In the genomic region with DNA sequence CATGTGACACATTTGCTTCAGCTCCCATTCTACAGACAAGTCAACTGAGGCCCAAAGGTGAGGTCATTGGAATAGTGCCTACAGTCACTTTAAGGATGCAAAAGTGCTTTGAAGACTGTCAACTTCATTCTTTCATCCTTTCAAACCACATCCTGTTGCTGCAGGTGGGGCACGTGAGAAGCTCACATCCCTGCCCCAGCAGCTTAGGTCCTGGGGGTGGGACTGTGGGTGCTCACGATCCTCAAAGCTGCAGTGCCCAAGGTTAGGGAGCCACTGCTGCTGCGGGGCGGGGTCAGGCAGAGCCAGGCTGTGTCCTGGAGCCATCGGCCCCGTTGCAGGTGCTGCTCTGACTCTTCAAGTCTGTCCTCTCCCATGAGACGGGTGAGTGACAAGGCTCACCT, we compare ENCODE assay signal across 12 cellular contexts. TPM values are rescaled to one million over a fixed set of nuclear protein-coding genes. Genes with fewer than 3 reads are reported as not detected.
DNase-seq lines count a peak whose midpoint lies in the region; ATAC-seq and TF ChIP-seq lines count a peak whose summit lies in the region.
"Had no signal": no experiment of that assay in that cellular context is flagged by ENCODE, and none has a peak within 500 bp of the region (broad histone marks: within the 10 kb centered on the region; RNA-seq: fewer than 3 reads in every experiment).

No MANE protein-coding gene starts in this region.

- no peak overlapping the region for H3K9ac ChIP-seq in Loucy (ENCODE audit: low read depth, low read length, poor library complexity, severe bottlenecking)
- H3K9ac ChIP-seq: neural progenitor cell had no signal

- H3K4me3 ChIP-seq in Loucy (ENCODE audit: low read length, poor library complexity, severe bottlenecking) (no peak overlapping the region), tibial nerve (peak overlapping the region in 1 of 4 donors; percentile 9)
- H3K4me3 ChIP-seq: neural progenitor cell had no signal

- no peak for TF ChIP-seq CTCF in Loucy (conservative IDR thresholded peaks at IDR 0.05; ENCODE audit: low read length)
- TF ChIP-seq CTCF in tibial nerve (IDR thresholded peaks at IDR 0.05), result no peak

- peak; percentile 55 for ATAC-seq in stimulated activated effector memory CD8-positive, alpha-beta T cell treated with anti-CD3 and anti-CD28 coated beads, Interleukin-12 subunit alpha, Interleukin-12 subunit beta, amount 100 ng/mL, for 72 hours

- H3K27me3 ChIP-seq in Loucy (ENCODE audit: insufficient read depth, low read length, poor library complexity, severe bottlenecking) (no peaks in the 10 kb centered on the region), tibial nerve (no peaks in the 10 kb centered on the region)
- H3K27me3 ChIP-seq: neural progenitor cell had no signal

- H3K27me3 Mint-ChIP-seq in activated CD4-positive, alpha-beta memory T cell treated with anti-CD3 and anti-CD28 coated beads, Interleukin-2, amount 10 ng/mL, durations not matched to agents 7 days and 5 days, result no peaks in the 10 kb centered on the region

- no peaks in the 10 kb centered on the region for H4K20me1 ChIP-seq in Loucy (ENCODE audit: insufficient read depth, low read length, poor library complexity, severe bottlenecking)

- peak; percentile 81 for DNase-seq in activated CD4-positive, alpha-beta memory T cell treated with anti-CD3 and anti-CD28 coated beads, Interleukin-2, amount 10 ng/mL, durations not matched to agents 7 days and 5 days
- peak; percentile 56 for DNase-seq in effector CD4-positive, alpha-beta T cell
- DNase-seq in stimulated activated effector memory CD8-positive, alpha-beta T cell treated with anti-CD3 and anti-CD28 coated beads, Interleukin-12 subunit alpha, Interleukin-12 subunit beta, amount 100 ng/mL, for 72 hours (ENCODE audit: low spot score in 2 of 2), result no peak
- DNase-seq in AG20443 (ENCODE audit: low spot score) (no peak), D341Med (ENCODE audit: low spot score) (no peak), NCI-H345 treated with DMSO at 0.1 percent for 48 hours (lab: John Stamatoyannopoulos, UW; ENCODE audit: unreplicated experiment) (no peak), tibial nerve (ENCODE audit: low spot score in 2 of 2) (no peak)
- DNase-seq: glutamatergic neuron, Kasumi-1 had no signal

- no peak for TF ChIP-seq EP300 in tibial nerve (IDR thresholded peaks at IDR 0.05)

- H3K9me3 Mint-ChIP-seq in activated CD4-positive, alpha-beta memory T cell treated with anti-CD3 and anti-CD28 coated beads, Interleukin-2, amount 10 ng/mL, durations not matched to agents 7 days and 5 days, result peaks cover 10% of the 10 kb centered on the region
- peaks cover 4% of the 10 kb centered on the region for H3K9me3 Mint-ChIP-seq in stimulated activated effector memory CD8-positive, alpha-beta T cell treated with anti-CD3 and anti-CD28 coated beads, Interleukin-12 subunit alpha, Interleukin-12 subunit beta, amount 100 ng/mL, for 72 hours

- H3K4me1 Mint-ChIP-seq in activated CD4-positive, alpha-beta memory T cell treated with anti-CD3 and anti-CD28 coated beads, Interleukin-2, amount 10 ng/mL, durations not matched to agents 7 days and 5 days, result peaks cover 51% of the 10 kb centered on the region
- H3K4me1 Mint-ChIP-seq in stimulated activated effector memory CD8-positive, alpha-beta T cell treated with anti-CD3 and anti-CD28 coated beads, Interleukin-12 subunit alpha, Interleukin-12 subunit beta, amount 100 ng/mL, for 72 hours, result peaks cover 52% of the 10 kb centered on the region

- CTCF ChIA-PET in activated CD4-positive, alpha-beta memory T cell treated with anti-CD3 and anti-CD28 coated beads, Interleukin-2, amount 10 ng/mL, durations not matched to agents 7 days and 5 days (lab: Charles Lee), result interaction anchor here (1.2 to 2.3 kb wide), 5 partner anchors 14 to 104 kb away, joined by 3 to 7 read pairs (median 5); a partner anchor contains a TSS

- H3K4me2 ChIP-seq in Loucy (ENCODE audit: low read depth, low read length, poor library complexity, severe bottlenecking), result peak overlapping the region; percentile 31
- H3K4me2 ChIP-seq: neural progenitor cell had no signal

- H3K9me3 ChIP-seq in Loucy (ENCODE audit: insufficient read depth, low read depth, low read length), result no peaks in the 10 kb centered on the region
- peaks cover 0 to 14% (median 0%) of the 10 kb centered on the region in 4 donors for H3K9me3 ChIP-seq in tibial nerve

- no peak overlapping the region for H3K27ac ChIP-seq in tibial nerve
- H3K27ac ChIP-seq: neural progenitor cell had no signal

- WGBS in tibial nerve, 2 donors, result 69 to 70% methylated on average over 7 of the region's 7 CpGs

- peaks cover 2% of the 10 kb centered on the region for H3K36me3 Mint-ChIP-seq in activated CD4-positive, alpha-beta memory T cell treated with anti-CD3 and anti-CD28 coated beads, Interleukin-2, amount 10 ng/mL, durations not matched to agents 7 days and 5 days (ENCODE audit: low read depth)
- no peaks in the 10 kb centered on the region for H3K36me3 Mint-ChIP-seq in stimulated activated effector memory CD8-positive, alpha-beta T cell treated with anti-CD3 and anti-CD28 coated beads, Interleukin-12 subunit alpha, Interleukin-12 subunit beta, amount 100 ng/mL, for 72 hours
- H3K36me3 Mint-ChIP-seq: brain, neural progenitor cell had no signal

- no peak overlapping the region for H2AFZ ChIP-seq in Loucy (ENCODE audit: low read length)
- H2AFZ ChIP-seq: neural progenitor cell had no signal

- no peaks in the 10 kb centered on the region for H3K9me2 ChIP-seq in Loucy (replicated peaks; ENCODE audit: low read depth, low read length)

- H3F3A ChIP-seq in Loucy (ENCODE audit: low read depth), result no peaks in the 10 kb centered on the region

- TF ChIP-seq POLR2A in tibial nerve (IDR thresholded peaks at IDR 0.05), result no peak

- H3K36me3 ChIP-seq in Loucy (ENCODE audit: insufficient read depth, low read length) (no peaks in the 10 kb centered on the region), tibial nerve (no peaks in the 10 kb centered on the region)
- H3K36me3 ChIP-seq: neural progenitor cell had no signal

- H3K4me3 Mint-ChIP-seq in activated CD4-positive, alpha-beta memory T cell treated with anti-CD3 and anti-CD28 coated beads, Interleukin-2, amount 10 ng/mL, durations not matched to agents 7 days and 5 days, result peak overlapping the region; percentile 66
- peak overlapping the region; percentile 69 for H3K4me3 Mint-ChIP-seq in stimulated activated effector memory CD8-positive, alpha-beta T cell treated with anti-CD3 and anti-CD28 coated beads, Interleukin-12 subunit alpha, Interleukin-12 subunit beta, amount 100 ng/mL, for 72 hours
- H3K4me3 Mint-ChIP-seq: brain, neural progenitor cell had no signal

- H3K4me1 ChIP-seq in Loucy (ENCODE audit: insufficient read depth, low read length, poor library complexity, severe bottlenecking), result peaks cover 5% of the 10 kb centered on the region
- peaks cover 0 to 9% (median 4%) of the 10 kb centered on the region in 4 donors for H3K4me1 ChIP-seq in tibial nerve
- H3K4me1 ChIP-seq: neural progenitor cell had no signal

- POLR2A ChIA-PET in activated CD4-positive, alpha-beta memory T cell treated with anti-CD3 and anti-CD28 coated beads, Interleukin-2, amount 10 ng/mL, durations not matched to agents 7 days and 5 days (lab: Charles Lee), result interaction anchor here (0.6 to 1.5 kb wide), 8 partner anchors 8 to 61 kb away, joined by 3 to 6 read pairs (median 4); a partner anchor contains a TSS

- H3K27ac Mint-ChIP-seq in activated CD4-positive, alpha-beta memory T cell treated with anti-CD3 and anti-CD28 coated beads, Interleukin-2, amount 10 ng/mL, durations not matched to agents 7 days and 5 days, result peak overlapping the region; percentile 78
- H3K27ac Mint-ChIP-seq in stimulated activated effector memory CD8-positive, alpha-beta T cell treated with anti-CD3 and anti-CD28 coated beads, Interleukin-12 subunit alpha, Interleukin-12 subunit beta, amount 100 ng/mL, for 72 hours, result no peak overlapping the region
- H3K27ac Mint-ChIP-seq: brain, neural progenitor cell had no signal

- no peaks in the 10 kb centered on the region for H3K79me2 ChIP-seq in Loucy (ENCODE audit: insufficient read depth, low read length)

RNA-seq across cellular contexts. Expression of a gene that starts 57.9 kb away (rescaled TPM):
- total RNA-seq in activated CD4-positive, alpha-beta memory T cell treated with anti-CD3 and anti-CD28 coated beads, Interleukin-2, amount 10 ng/mL, durations not matched to agents 7 days and 5 days, result 1 to 10 TPM; 2.4 to 3.0 TPM
- 10 to 100 TPM; 13.0 to 31.5 (median 25.3) TPM for total RNA-seq in tibial nerve

Comparison
In these comparisons a context has a peak if more than half of its experiments do, and no peak if none do; other contexts are left out.
1. DNase-seq: peak in activated CD4-positive, alpha-beta memory T cell treated with anti-CD3 and anti-CD28 coated beads, Interleukin-2, amount 10 ng/mL, durations not matched to agents 7 days and 5 days (single experiment) and effector CD4-positive, alpha-beta T cell (single experiment); none in stimulated activated effector memory CD8-positive, alpha-beta T cell treated with anti-CD3 and anti-CD28 coated beads, Interleukin-12 subunit alpha, Interleukin-12 subunit beta, amount 100 ng/mL, for 72 hours (0 of 2), AG20443 (single experiment), D341Med (single experiment), NCI-H345 treated with DMSO at 0.1 percent for 48 hours (single experiment) and tibial nerve (0 of 2).